Comparison of ENCODE assay signal across 13 cellular contexts in genomic region chr11:117074122-117074521, GRCh38. TPM values are rescaled to one million over a fixed set of nuclear protein-coding genes. Genes with fewer than 3 reads are reported as not detected.
DNase-seq lines count a peak whose midpoint lies in the region; ATAC-seq and TF ChIP-seq lines count a peak whose summit lies in the region.
"Had no signal": no experiment of that assay in that cellular context is flagged by ENCODE, and none has a peak within 500 bp of the region (broad histone marks: within the 10 kb centered on the region; RNA-seq: fewer than 3 reads in every experiment).

No MANE protein-coding gene starts in this region.

- no peak overlapping the region for H3K9ac ChIP-seq in IMR-90 (ENCODE audit: low read depth, low read length)

- H2BK15ac ChIP-seq in IMR-90 (ENCODE audit: low read depth, low read length): peak overlapping the region; percentile 24; the same call in 1 of the 3 replicates

- H3K79me1 ChIP-seq in IMR-90 (ENCODE audit: low read depth in 1 of 2, low read length in 2 of 2): peaks cover 19 to 44% of the 10 kb centered on the region in 2 experiments

- H3K4me1 ChIP-seq in IMR-90 (ENCODE audit: control insufficient read depth, insufficient read depth, low read length) (peaks cover 8% of the 10 kb centered on the region), body of pancreas (peaks cover 61% of the 10 kb centered on the region), BE2C (peaks cover 5% of the 10 kb centered on the region)

- peaks cover 75% of the 10 kb centered on the region for H3K4me1 Mint-ChIP-seq in activated B cell treated with CpG ODN at 0.5 μM for 24 hours
- peaks cover 37% of the 10 kb centered on the region for H3K4me1 Mint-ChIP-seq in memory B cell

- H3K36me3 Mint-ChIP-seq in activated B cell treated with CpG ODN at 0.5 μM for 24 hours (ENCODE audit: low read depth) (peaks cover 7% of the 10 kb centered on the region), memory B cell (peaks cover 9% of the 10 kb centered on the region)
- H3K36me3 Mint-ChIP-seq: stimulated activated memory B cell treated with anti-CD40 and anti-IgM and Interleukin-4, amounts not matched to agents 10 μg/mL and 1 μg/mL and 100 μg/mL, for 72 hours had no signal

- H3K4me2 ChIP-seq in IMR-90 (ENCODE audit: low read depth, low read length): no peak overlapping the region

- no peaks in the 10 kb centered on the region for H3K36me3 ChIP-seq in IMR-90 (ENCODE audit: control insufficient read depth, insufficient read depth, low read length)
- no peaks in the 10 kb centered on the region for H3K36me3 ChIP-seq in body of pancreas (replicated peaks in 1 of 2; ENCODE audit: insufficient read depth in 1 of 2, low read depth in 2 of 2)
- no peaks in the 10 kb centered on the region for H3K36me3 ChIP-seq in BE2C
- H3K36me3 ChIP-seq: SJCRH30 had no signal

- 0 out of 2 replicates have a peak overlapping the region, but pooled peaks have one; percentile 29 for H2BK20ac ChIP-seq in IMR-90 (ENCODE audit: low read depth, low read length)

- peak; percentile 23 to 27 for DNase-seq in AML-193 (lab: John Stamatoyannopoulos, UW)
- no peak for DNase-seq in IMR-90
- no peak for DNase-seq in activated B cell treated with CpG ODN at 0.5 μM for 24 hours
- DNase-seq in memory B cell (ENCODE audit: low spot score in 2 of 2): no peak
- no peak for DNase-seq in lower leg skin (ENCODE audit: low spot score in 2 of 2)
- DNase-seq in body of pancreas: no peak
- no peak for DNase-seq in BE2C
- DNase-seq: activated naive CD4-positive, alpha-beta T cell treated with Interleukin-2 at 50 U/mL for 16 hours; NCI-H526; SJCRH30 had no signal

- ATAC-seq in IMR-90 (ENCODE audit: low read depth) (no peak), activated B cell treated with CpG ODN at 0.5 μM for 24 hours (ENCODE audit: low read depth) (no peak), memory B cell (ENCODE audit: low read depth) (peak; percentile 67), HG02588 (IDR thresholded peaks at IDR 0.05; ENCODE audit: unreplicated experiment) (no peak), body of pancreas (no peak)
- ATAC-seq: stimulated activated memory B cell treated with anti-CD40 and anti-IgM and Interleukin-4, amounts not matched to agents 10 μg/mL and 1 μg/mL and 100 μg/mL, for 72 hours had no signal

- no peak overlapping the region for H3K18ac ChIP-seq in IMR-90 (ENCODE audit: low read depth, low read length)

- H3K4me3 Mint-ChIP-seq in activated B cell treated with CpG ODN at 0.5 μM for 24 hours (peak overlapping the region; percentile 46), memory B cell (no peak overlapping the region)
- H3K4me3 Mint-ChIP-seq: mesothelial cell of epicardium; stimulated activated memory B cell treated with anti-CD40 and anti-IgM and Interleukin-4, amounts not matched to agents 10 μg/mL and 1 μg/mL and 100 μg/mL, for 72 hours had no signal

- H4K8ac ChIP-seq in IMR-90 (ENCODE audit: low read depth in 2 of 2, low read length in 2 of 2): no peak overlapping the region

- dilution Hi-C loops in IMR-90 (cut with HindIII; ENCODE audit: low sequenced_read_pairs, unreplicated experiment): no loop called here

- no TSS peak for BruUV-seq in IMR-90 (replicated peaks; lab: Mats Ljungman, UMichigan)

- no peak overlapping the region for H3K14ac ChIP-seq in IMR-90 (replicated peaks; ENCODE audit: low read depth, low read length)

- no peak overlapping the region for H2BK120ac ChIP-seq in IMR-90 (ENCODE audit: low read depth, low read length)

- H2AFZ ChIP-seq in IMR-90 (replicated peaks; ENCODE audit: low read length, poor library complexity): no peak overlapping the region

- no peak overlapping the region for H4K5ac ChIP-seq in IMR-90 (ENCODE audit: low read depth, low read length)

- H2BK5ac ChIP-seq in IMR-90 (ENCODE audit: low read depth, low read length, poor library complexity, severe bottlenecking): no peak overlapping the region

- peaks cover 45% of the 10 kb centered on the region for H4K20me1 ChIP-seq in IMR-90 (ENCODE audit: insufficient read depth, low read length)

- no peak for TF ChIP-seq CTCF in IMR-90 (conservative IDR thresholded peaks at IDR 0.05; ENCODE audit: low read depth, low read length)
- TF ChIP-seq CTCF in activated B cell treated with CpG ODN at 0.5 μM for 24 hours (IDR thresholded peaks at IDR 0.05): no peak
- no peak for TF ChIP-seq CTCF in lower leg skin (IDR thresholded peaks at IDR 0.05)
- no peak for TF ChIP-seq CTCF in body of pancreas (IDR thresholded peaks at IDR 0.05)
- no peak for TF ChIP-seq CTCF in BE2C (IDR thresholded peaks at IDR 0.05; ENCODE audit: low read depth, low read length)

- intact Hi-C loops in IMR-90 (cut with micrococcal nuclease): no loop called here
- intact Hi-C loops in activated B cell treated with CpG ODN at 0.5 μM for 24 hours (cut with micrococcal nuclease): no loop called here
- intact Hi-C loops in lower leg skin (cut with DNase I; ENCODE audit: low total_unique reads): no loop called here
- intact Hi-C loops in body of pancreas (cut with DNase I): no loop called here

- H3K27ac Mint-ChIP-seq in activated B cell treated with CpG ODN at 0.5 μM for 24 hours (peak overlapping the region; percentile 30), memory B cell (peak overlapping the region; percentile 42)
- H3K27ac Mint-ChIP-seq: mesothelial cell of epicardium had no signal

- H3K27me3 Mint-ChIP-seq in activated B cell treated with CpG ODN at 0.5 μM for 24 hours (no peaks in the 10 kb centered on the region), memory B cell (no peaks in the 10 kb centered on the region)
- H3K27me3 Mint-ChIP-seq: stimulated activated memory B cell treated with anti-CD40 and anti-IgM and Interleukin-4, amounts not matched to agents 10 μg/mL and 1 μg/mL and 100 μg/mL, for 72 hours had no signal

- H3K27me3 ChIP-seq in IMR-90 (ENCODE audit: control insufficient read depth, insufficient read depth, low read length): no peaks in the 10 kb centered on the region
- H3K27me3 ChIP-seq in body of pancreas: no peaks in the 10 kb centered on the region
- no peaks in the 10 kb centered on the region for H3K27me3 ChIP-seq in BE2C
- H3K27me3 ChIP-seq: SJCRH30 had no signal

- TF ChIP-seq POLR2A in IMR-90 (IDR thresholded peaks at IDR 0.05; ENCODE audit: low read depth, low read length): no peak
- TF ChIP-seq POLR2A in lower leg skin (IDR thresholded peaks at IDR 0.05): no peak
- TF ChIP-seq POLR2A in body of pancreas (IDR thresholded peaks at IDR 0.05): no peak

- H3K23ac ChIP-seq in IMR-90 (ENCODE audit: low read depth, low read length): no peak overlapping the region

- peak overlapping the region; percentile 35; the same call in 1 of the 2 replicates for H2AK5ac ChIP-seq in IMR-90 (ENCODE audit: low read depth, low read length)

- POLR2A ChIA-PET in IMR-90 (lab: Charles Lee; ENCODE audit: unreplicated experiment) (no interaction called here), activated B cell treated with CpG ODN at 0.5 μM for 24 hours (lab: Charles Lee) (interaction anchor here (0.6 to 1.5 kb wide), 4 partner anchors 9 to 147 kb away, joined by 3 to 9 read pairs (median 4); no protein-coding TSS in a partner anchor)

- H3K9me3 ChIP-seq in IMR-90 (ENCODE audit: control insufficient read depth, insufficient read depth, low read length): no peaks in the 10 kb centered on the region
- H3K9me3 ChIP-seq in body of pancreas: no peaks in the 10 kb centered on the region
- no peaks in the 10 kb centered on the region for H3K9me3 ChIP-seq in BE2C
- H3K9me3 ChIP-seq: SJCRH30 had no signal

- no peak overlapping the region for H2AK9ac ChIP-seq in IMR-90 (replicated peaks; ENCODE audit: low read depth, low read length, poor library complexity)

- H4K91ac ChIP-seq in IMR-90 (ENCODE audit: insufficient read depth, low read depth, low read length): no peak overlapping the region

- H3K4me3 ChIP-seq in IMR-90 (ENCODE audit: insufficient read depth, low read depth, low read length): no peak overlapping the region
- no peak overlapping the region for H3K4me3 ChIP-seq in lower leg skin (ENCODE audit: low read depth, poor library complexity, severe bottlenecking)
- no peak overlapping the region for H3K4me3 ChIP-seq in body of pancreas
- no peak overlapping the region for H3K4me3 ChIP-seq in BE2C (ENCODE audit: low read depth, low read length)
- H3K4me3 ChIP-seq: SJCRH30 had no signal

- no peak for TF ChIP-seq RAD21 in IMR-90 (IDR thresholded peaks at IDR 0.05; ENCODE audit: low read length)

- no peak overlapping the region for H3K27ac ChIP-seq in IMR-90 (ENCODE audit: insufficient read depth, low read length)
- no peak overlapping the region for H3K27ac ChIP-seq in body of pancreas
- H3K27ac ChIP-seq: SJCRH30 had no signal

- H3K4ac ChIP-seq in IMR-90 (ENCODE audit: low read depth, low read length): peak overlapping the region; percentile 23; the same call in 1 of the 2 replicates

- peaks cover 17% of the 10 kb centered on the region for H3K9me1 ChIP-seq in IMR-90 (ENCODE audit: insufficient read depth, low read length)

- in situ Hi-C loops in IMR-90 (cut with MboI; ENCODE audit: low sequenced_read_pairs): no loop called here

- no peaks in the 10 kb centered on the region for H3K9me3 Mint-ChIP-seq in activated B cell treated with CpG ODN at 0.5 μM for 24 hours
- H3K9me3 Mint-ChIP-seq in memory B cell: no peaks in the 10 kb centered on the region
- H3K9me3 Mint-ChIP-seq: mesothelial cell of epicardium; stimulated activated memory B cell treated with anti-CD40 and anti-IgM and Interleukin-4, amounts not matched to agents 10 μg/mL and 1 μg/mL and 100 μg/mL, for 72 hours had no signal

- H3K56ac ChIP-seq in IMR-90 (ENCODE audit: extremely low read depth, insufficient read depth, low read length): no peak overlapping the region

- CTCF ChIA-PET in IMR-90 (lab: Yijun Ruan, JAX): interaction anchor here (1.1 kb wide), 1 partner anchor 9 kb away, joined by 3 read pairs; no protein-coding TSS in a partner anchor
- CTCF ChIA-PET in activated B cell treated with CpG ODN at 0.5 μM for 24 hours (lab: Charles Lee): no interaction called here

TF ChIP-seq in IMR-90, 13 proteins besides CTCF, POLR2A, EP300 and RAD21 (continues in another document):
- TF ChIP-seq MAFK (IDR thresholded peaks at IDR 0.05; ENCODE audit: low read depth, low read length) (no peak), RCOR1 (IDR thresholded peaks at IDR 0.05; ENCODE audit: insufficient replicate concordance, low read length) (no peak), BHLHE40 (IDR thresholded peaks at IDR 0.05; ENCODE audit: low read depth, low read length) (no peak), MAZ (IDR thresholded peaks at IDR 0.05; ENCODE audit: borderline replicate concordance, low read depth, low read length) (no peak), MXI1 (IDR thresholded peaks at IDR 0.05; ENCODE audit: borderline replicate concordance, low read depth, low read length) (no peak), RFX5 (IDR thresholded peaks at IDR 0.05; ENCODE audit: low read depth, low read length) (no peak), SMC3 (IDR thresholded peaks at IDR 0.05; ENCODE audit: low read depth, low read length) (no peak)

RNA-seq across cellular contexts. Expression of gene SIK3, which starts 24.1 kb away (rescaled TPM):
- total RNA-seq in IMR-90 (2012; rRNA removed) (8.2 and 17.2 TPM in 2 replicates), activated B cell treated with CpG ODN at 0.5 μM for 24 hours (75.0 and 88.4 TPM in 2 replicates), lower leg skin (10 to 100 TPM; 26.7 to 37.5 (median 30.1) TPM), body of pancreas (10 to 100 TPM; 24.1 to 46.1 TPM)
- polyA plus RNA-seq in IMR-90 (2012; rRNA removed): 7.5 and 9.1 TPM in 2 replicates
- 4.5 and 6.9 TPM in 2 replicates for polyA plus RNA-seq in IMR-90 (2012; cell fraction: cytosol; rRNA removed)
- 18.6 and 18.8 TPM in 2 replicates for polyA plus RNA-seq in IMR-90 (2012; cell fraction: nucleus; rRNA removed; ENCODE audit: low replicate concordance)
- polyA plus RNA-seq in BE2C (2012; ENCODE audit: insufficient read depth, insufficient read length, low read depth): 35.6 TPM

Comparison
In these comparisons a context has a peak if more than half of its experiments do, and no peak if none do; other contexts are left out.
1. DNase-seq: peak in AML-193 (2 of 2); none in IMR-90 (single experiment), activated B cell treated with CpG ODN at 0.5 μM for 24 hours (single experiment), memory B cell (0 of 2), lower leg skin (0 of 2), body of pancreas (0 of 4) and BE2C (single experiment).